8 cellular contexts compared by ENCODE assay signal in genomic region chr5:179858241-179858585, GRCh38. TPM values are rescaled to one million over a fixed set of nuclear protein-coding genes. Genes with fewer than 3 reads are reported as not detected.
DNase-seq lines count a peak whose midpoint lies in the region; ATAC-seq and TF ChIP-seq lines count a peak whose summit lies in the region.

No MANE protein-coding gene starts in this region.

- peaks cover 24% of the 10 kb centered on the region for H3K4me1 Mint-ChIP-seq in stimulated activated naive CD8-positive, alpha-beta T cell treated with anti-CD3 and anti-CD28 coated beads, Interleukin-15, amount 100 ng/mL, for 72 hours

- 0 to 1% methylated on average over 32 of the region's 32 CpGs for WGBS in lung, 2 donors

- no peaks in the 10 kb centered on the region for H3K27me3 ChIP-seq in colonic mucosa
- H3K27me3 ChIP-seq in lung (ENCODE audit: control insufficient read depth, insufficient read depth) = no peaks in the 10 kb centered on the region

- ATAC-seq in GM21367 (IDR thresholded peaks at IDR 0.05; ENCODE audit: unreplicated experiment) = peak; percentile 43
- peak; percentile 19 for ATAC-seq in lung (ENCODE audit: insufficient read depth, low FRiP score)
- peak; percentile 81 for ATAC-seq in stimulated activated naive CD8-positive, alpha-beta T cell treated with anti-CD3 and anti-CD28 coated beads, Interleukin-15, amount 100 ng/mL, for 72 hours

- DNase-seq in EH (ENCODE audit: low read depth) (peak; percentile 35), HPDE6-E6E7 (ENCODE audit: extremely low spot score) (peak; percentile 57), UCSD-AML1 (lab: John Stamatoyannopoulos, UW; ENCODE audit: unreplicated experiment) (peak; percentile 47), colonic mucosa (peak; percentile 49), lung (ENCODE audit: low spot score) (no peak), SIG-M5 (lab: John Stamatoyannopoulos, UW) (no peak)
- no peak for DNase-seq in stimulated activated naive CD8-positive, alpha-beta T cell treated with anti-CD3 and anti-CD28 coated beads, Interleukin-15, amount 100 ng/mL, for 72 hours

- no peaks in the 10 kb centered on the region for H3K9me3 ChIP-seq in colonic mucosa
- peaks cover 0 to 2% of the 10 kb centered on the region in 2 donors for H3K9me3 ChIP-seq in lung (ENCODE audit: control insufficient read depth in 2 of 2, insufficient read depth in 1 of 2, low read length in 1 of 2)

- TF ChIP-seq CTCF in colonic mucosa (IDR thresholded peaks at IDR 0.05) (no peak), lung (IDR thresholded peaks at IDR 0.05; ENCODE audit: control extremely low read depth, extremely low read depth) (no peak)

- peak overlapping the region; percentile 95 to 98 for H3K4me3 Mint-ChIP-seq in stimulated activated naive CD8-positive, alpha-beta T cell treated with anti-CD3 and anti-CD28 coated beads, Interleukin-15, amount 100 ng/mL, for 72 hours

- intact Hi-C loops in colonic mucosa (cut with DNase I) = loop anchor here (5.0 kb wide), 1 partner anchor 61 kb away; no protein-coding TSS in a partner anchor

- H3K27ac ChIP-seq in colonic mucosa (peak overlapping the region; percentile 81), lung (ENCODE audit: low read depth in 1 of 2, low read length in 1 of 2) (peak overlapping the region; percentile 47 to 86)

- H3K36me3 ChIP-seq in colonic mucosa (peaks cover 4% of the 10 kb centered on the region), lung (ENCODE audit: control insufficient read depth in 2 of 2, insufficient read depth in 2 of 2, low read length in 2 of 2) (peaks cover 5 to 11% of the 10 kb centered on the region in 2 donors)

- H3K9ac ChIP-seq in colonic mucosa (ENCODE audit: low read depth in 2 of 2, low read length in 2 of 2) = peak overlapping the region; percentile 82 to 89

- peak overlapping the region; percentile 95 for H3K27ac Mint-ChIP-seq in stimulated activated naive CD8-positive, alpha-beta T cell treated with anti-CD3 and anti-CD28 coated beads, Interleukin-15, amount 100 ng/mL, for 72 hours

- H3K9me3 Mint-ChIP-seq in stimulated activated naive CD8-positive, alpha-beta T cell treated with anti-CD3 and anti-CD28 coated beads, Interleukin-15, amount 100 ng/mL, for 72 hours = no peaks in the 10 kb centered on the region

- H3K4me1 ChIP-seq in colonic mucosa = no peaks in the 10 kb centered on the region
- no peaks in the 10 kb centered on the region for H3K4me1 ChIP-seq in lung (ENCODE audit: control insufficient read depth in 2 of 2, insufficient read depth in 2 of 2, low read length in 2 of 2)

- H3K4me3 ChIP-seq in colonic mucosa (peak overlapping the region; percentile 77), lung (peak overlapping the region; percentile 63)

- no peaks in the 10 kb centered on the region for H3K27me3 Mint-ChIP-seq in stimulated activated naive CD8-positive, alpha-beta T cell treated with anti-CD3 and anti-CD28 coated beads, Interleukin-15, amount 100 ng/mL, for 72 hours

RNA-seq across cellular contexts. Expression of gene MRNIP, which starts 0.4 kb away (rescaled TPM):
- total RNA-seq in colonic mucosa (10 to 100 TPM in 1 of 2 donors, 1 to 10 TPM in 1; 8.6 to 17.5 TPM), lung (10 to 100 TPM; 29.5 to 51.0 TPM)
- polyA plus RNA-seq in lung = 10 to 100 TPM; 15.4 to 41.2 TPM

RNA-seq across cellular contexts. Expression of gene SQSTM1, which starts 37.5 kb away (rescaled TPM):
- total RNA-seq in colonic mucosa = 100 to 1,000 TPM; 262 to 388 TPM
- total RNA-seq in lung = 100 to 1,000 TPM; 350 to 568 TPM
- 100 to 1,000 TPM; 298 to 394 TPM for polyA plus RNA-seq in lung

RNA-seq across cellular contexts. Expression of gene TBC1D9B, which starts 49.5 kb away (rescaled TPM):
- 100 to 1,000 TPM in 1 of 2 donors, 10 to 100 TPM in 1; 89.3 to 136 TPM for total RNA-seq in colonic mucosa
- total RNA-seq in lung = 100 to 1,000 TPM in 1 of 2 donors, 10 to 100 TPM in 1; 68.3 to 129 TPM
- 10 to 100 TPM; 55.9 to 64.8 TPM for polyA plus RNA-seq in lung

RNA-seq across cellular contexts. Expression of gene MGAT4B, which starts 51.5 kb away (rescaled TPM):
- total RNA-seq in colonic mucosa = 100 to 1,000 TPM; 332 to 540 TPM
- 100 to 1,000 TPM in 1 of 2 donors, 10 to 100 TPM in 1; 73.2 to 154 TPM for total RNA-seq in lung
- 10 to 100 TPM; 65.0 to 91.7 TPM for polyA plus RNA-seq in lung

Comparison
In these comparisons a context has a peak if more than half of its experiments do, and no peak if none do; other contexts are left out.
1. DNase-seq: peak in EH (single experiment), HPDE6-E6E7 (single experiment), UCSD-AML1 (single experiment) and colonic mucosa (single experiment); none in lung (single experiment), stimulated activated naive CD8-positive, alpha-beta T cell treated with anti-CD3 and anti-CD28 coated beads, Interleukin-15, amount 100 ng/mL, for 72 hours (0 of 2) and SIG-M5 (single experiment).
2. ATAC-seq: peak in every context shown above with its lines; median percentile 81 in stimulated activated naive CD8-positive, alpha-beta T cell treated with anti-CD3 and anti-CD28 coated beads, Interleukin-15, amount 100 ng/mL, for 72 hours; 43 in GM21367; 19 in lung.